13 cellular contexts compared by ENCODE assay signal in genomic region chr3:194275721-194276120, GRCh38.
DNase-seq lines count a peak whose midpoint lies in the region; ATAC-seq and TF ChIP-seq lines count a peak whose summit lies in the region.
"Had no signal": no experiment of that assay in that cellular context is flagged by ENCODE, and none has a peak within 500 bp of the region (broad histone marks: within the 10 kb centered on the region; RNA-seq: fewer than 3 reads in every experiment).

No MANE protein-coding gene starts in this region.

- POLR2A ChIA-PET in PC-9 (lab: Charles Lee; ENCODE audit: unreplicated experiment) = no interaction called here

- TF ChIP-seq EP300 in stomach (IDR thresholded peaks at IDR 0.05) = no peak

- no peaks in the 10 kb centered on the region for H3K9me3 ChIP-seq in GM23248 (ENCODE audit: low read depth)
- no peaks in the 10 kb centered on the region for H3K9me3 ChIP-seq in PC-9 (ENCODE audit: insufficient read depth, low read depth)
- H3K9me3 ChIP-seq in stomach = no peaks in the 10 kb centered on the region

- intact Hi-C loops in PC-9 (cut with micrococcal nuclease; ENCODE audit: unreplicated experiment) (no loop called here), stomach (cut with DNase I; ENCODE audit: low total_unique reads) (no loop called here)

- in situ Hi-C loops in GM23248 (cut with MboI) = no loop called here

- 52 to 56% methylated on average over 6 to 8 of the region's 8 CpGs for WGBS in GM23248 (ENCODE audit: low coverage in 1 of 2, low lambda C conversion rate in 2 of 2, missing lambda C conversion rate in 2 of 2), 2 experiments
- whole genome bisulfite sequencing in stomach, 5 donors = 58 to 67% (median 62%) methylated on average over 7 to 8 of the region's 8 CpGs

- H3K4me2 ChIP-seq in GM23248 (ENCODE audit: unreplicated experiment) = no peak overlapping the region
- H3K4me2 ChIP-seq in PC-9 = no peak overlapping the region

- no peak overlapping the region for H3K9ac ChIP-seq in GM23248

- H3K27ac ChIP-seq in GM23248 = no peak overlapping the region
- peak overlapping the region; percentile 40 for H3K27ac ChIP-seq in PC-9
- H3K27ac ChIP-seq in stomach = peak overlapping the region in 3 of 5 donors; percentile 66 to 85 (median 82)
- H3K27ac ChIP-seq: C4-2B had no signal

- no TSS peak for BruUV-seq in PC-9 (replicated peaks; lab: Mats Ljungman, UMichigan)

- no peak for TF ChIP-seq POLR2A in stomach (IDR thresholded peaks at IDR 0.05)

- no peaks in the 10 kb centered on the region for H3K36me3 ChIP-seq in GM23248 (ENCODE audit: low read depth)
- no peaks in the 10 kb centered on the region for H3K36me3 ChIP-seq in PC-9 (ENCODE audit: low read depth)
- no peaks in the 10 kb centered on the region for H3K36me3 ChIP-seq in stomach

- H3K4me3 ChIP-seq in GM23248 = no peak overlapping the region
- H3K4me3 ChIP-seq in PC-9 = no peak overlapping the region
- H3K4me3 ChIP-seq in stomach = no peak overlapping the region

- no peak overlapping the region for H2AFZ ChIP-seq in GM23248
- no peak overlapping the region for H2AFZ ChIP-seq in PC-9

- TF ChIP-seq CTCF in PC-9 (conservative IDR thresholded peaks at IDR 0.05) (no peak), stomach (IDR thresholded peaks at IDR 0.05) (no peak)

- H3K9me2 ChIP-seq in GM23248 (ENCODE audit: insufficient read depth) (no peaks in the 10 kb centered on the region), PC-9 (ENCODE audit: insufficient read depth) (no peaks in the 10 kb centered on the region)

- H3K79me2 ChIP-seq in GM23248 (ENCODE audit: insufficient read depth) (no peaks in the 10 kb centered on the region), PC-9 (ENCODE audit: low read depth) (no peaks in the 10 kb centered on the region)

- ATAC-seq in left lobe of liver = no peak
- ATAC-seq: activated T-cell treated with anti-CD3 and anti-CD28 coated beads, Interleukin-2, amount 50 U/mL, for 4 hours had no signal

- CTCF ChIA-PET in PC-9 (lab: Charles Lee) = no interaction called here

- H3K27me3 ChIP-seq in GM23248 (replicated peaks; ENCODE audit: insufficient read depth) (no peaks in the 10 kb centered on the region), PC-9 (ENCODE audit: insufficient read depth, low read depth) (no peaks in the 10 kb centered on the region), stomach (no peaks in the 10 kb centered on the region)

- DNase-seq in GM23248 = peak; percentile 39
- no peak for DNase-seq in PC-9
- peak; percentile 26 for DNase-seq in left lobe of liver (ENCODE audit: low spot score)
- DNase-seq in stomach = no peak
- DNase-seq in NCI-H1930 (lab: John Stamatoyannopoulos, UW) = no peak
- no peak for DNase-seq in AG20443 (ENCODE audit: low spot score)
- DNase-seq in HuH-7 (ENCODE audit: low spot score) = no peak
- DNase-seq: activated B cell treated with CpG ODN at 0.5 μM for 24 hours; activated T-cell treated with anti-CD3 and anti-CD28 coated beads, Interleukin-2, amount 50 U/mL, for 4 hours; GF-D8; NCI-H2029; NK-92 treated with Interleukin-12 subunit alpha and Interleukin-12 subunit beta, amount 100 ng/mL, for 24 hours had no signal

- H3F3A ChIP-seq in GM23248 (ENCODE audit: insufficient read depth) (peaks cover 39% of the 10 kb centered on the region), PC-9 (ENCODE audit: insufficient read depth, low read depth) (peaks cover 73% of the 10 kb centered on the region)

- H3K4me1 ChIP-seq in GM23248 (ENCODE audit: insufficient read depth) (peaks cover 32% of the 10 kb centered on the region), PC-9 (replicated peaks; ENCODE audit: insufficient read depth) (peaks cover 65% of the 10 kb centered on the region), stomach (peaks cover 27 to 65% (median 47%) of the 10 kb centered on the region in 4 donors)

- H4K20me1 ChIP-seq in GM23248 (ENCODE audit: insufficient read depth) = no peaks in the 10 kb centered on the region
- no peaks in the 10 kb centered on the region for H4K20me1 ChIP-seq in PC-9 (ENCODE audit: insufficient read depth)

Comparison
In these comparisons a context has a peak if more than half of its experiments do, and no peak if none do; other contexts are left out.
1. DNase-seq: peak in GM23248 (single experiment) and left lobe of liver (single experiment); none in PC-9 (0 of 2), stomach (single experiment), NCI-H1930 (0 of 2), AG20443 (single experiment) and HuH-7 (single experiment).